Comparison of ENCODE assay signal across 8 cellular contexts in genomic region chr2:64359892-64360657, GRCh38.
DNase-seq lines count a peak whose midpoint lies in the region; FAIRE-seq and TF ChIP-seq lines count a peak whose summit lies in the region.

No MANE protein-coding gene starts in this region.

- H3K4me1 Mint-ChIP-seq in osteocyte (ENCODE audit: unreplicated experiment), result peaks cover 11% of the 10 kb centered on the region

- no peaks in the 10 kb centered on the region for H3K79me1 ChIP-seq in H1 (ENCODE audit: low read depth, low read length)

- CTCF ChIA-PET in H1 (lab: Charles Lee; ENCODE audit: partially characterized antibody), result interaction anchor here (1.0 to 6.5 kb wide), 9 partner anchors 12 to 487 kb away, joined by 3 to 41 read pairs (median 4); no protein-coding TSS in a partner anchor

- H2BK20ac ChIP-seq in H1 (ENCODE audit: low read length), result no peak overlapping the region; the same call in 1 of the 2 replicates

- no peaks in the 10 kb centered on the region for H4K20me1 ChIP-seq in H1 (replicated peaks in 1 of 2; ENCODE audit: control insufficient read depth in 1 of 2, insufficient read depth in 2 of 2, low read length in 2 of 2)

- no peaks in the 10 kb centered on the region for H3K9me3 ChIP-seq in SJCRH30 (replicated peaks)
- no peaks in the 10 kb centered on the region for H3K9me3 ChIP-seq in H1 (ENCODE audit: insufficient read depth in 2 of 2, low read depth in 1 of 2, low read length in 1 of 2)

- peak; percentile 9 to 24; a peak in 2 of 4 replicates for TF ChIP-seq RAD21 in H1 (IDR thresholded peaks at IDR 0.05 in 1 of 2, conservative IDR thresholded peaks at IDR 0.05 in 1 of 2; ENCODE audit: low read depth in 2 of 2, low read length in 2 of 2)

- no peak overlapping the region for H4K5ac ChIP-seq in H1 (ENCODE audit: insufficient read length, low read depth, low read length)

- WGBS in H1 (ENCODE audit: extremely low coverage in 1 of 2, insufficient coverage in 1 of 2, insufficient read length in 1 of 2, insufficient replicate concordance in 2 of 2, low coverage in 1 of 2, low lambda C conversion rate in 2 of 2, missing lambda C conversion rate in 1 of 2), 2 experiments, result 72% methylated on average over 11 of the region's 11 CpGs; no CpG with 5 or more reads in 1 of the 2 experiments

- 0 out of 2 replicates have a peak overlapping the region, but pooled peaks have one; percentile 56 for H2AFZ ChIP-seq in H1 (ENCODE audit: low read length)

- no peak overlapping the region for H3K23ac ChIP-seq in H1 (ENCODE audit: insufficient read length)

- TF ChIP-seq EP300 in H1 (IDR thresholded peaks at IDR 0.05; ENCODE audit: borderline replicate concordance in 1 of 2, low read depth in 2 of 2, low read length in 2 of 2), result no peak

- H3K4ac ChIP-seq in H1 (replicated peaks; ENCODE audit: insufficient read length, low read depth, low read length), result no peak overlapping the region

- no peak overlapping the region for H3K9ac ChIP-seq in H1 (replicated peaks in 1 of 4; ENCODE audit: extremely low read depth in 1 of 4, low read depth in 3 of 4, low read length in 3 of 4)

- H3K4me3 ChIP-seq in HFF-Myc (replicated peaks; ENCODE audit: low read depth, low read length) (no peak overlapping the region), SJCRH30 (no peak overlapping the region), H1 (ENCODE audit: extremely low read depth in 1 of 4, insufficient read depth in 2 of 4, low read depth in 3 of 4, low read length in 4 of 4) (no peak overlapping the region)

- H4K8ac ChIP-seq in H1 (ENCODE audit: extremely low read depth, insufficient read depth, low read length), result no peak overlapping the region

- no peak overlapping the region for H3K27ac ChIP-seq in SJCRH30
- H3K27ac ChIP-seq in H1 (ENCODE audit: low read depth, low read length), result no peak overlapping the region
- H3K27ac ChIP-seq in caudate nucleus (ENCODE audit: low read depth, low read length), result no peak overlapping the region

- no peaks in the 10 kb centered on the region for H3K9me3 Mint-ChIP-seq in osteocyte (ENCODE audit: unreplicated experiment)

- H3K27me3 ChIP-seq in SJCRH30 (no peaks in the 10 kb centered on the region), H1 (replicated peaks in 1 of 4; ENCODE audit: control insufficient read depth in 3 of 4, extremely low read depth in 1 of 4, insufficient read depth in 3 of 4, low read length in 3 of 4) (0 out of 7 replicates have a peak, but pooled peaks cover 0 to 4% (median 0%) of the 10 kb centered on the region in 4 experiments)

- H4K91ac ChIP-seq in H1 (replicated peaks; ENCODE audit: insufficient read length, low read length), result no peak overlapping the region

- TF ChIP-seq CTCF in HFF-Myc (IDR thresholded peaks at IDR 0.05; ENCODE audit: low read depth, low read length, missing control alignments) (peak; percentile 14), H1 (IDR thresholded peaks at IDR 0.05; ENCODE audit: control extremely low read depth in 1 of 3, insufficient read depth in 1 of 3, low read depth in 1 of 3, low read length in 3 of 3) (peak in 1 of 3 experiments; percentile 26; a peak in 1 of 4 replicates), osteocyte (IDR thresholded peaks at IDR 0.05) (peak; percentile 37), GM13977 (IDR thresholded peaks at IDR 0.05; ENCODE audit: extremely low read depth, insufficient read depth, missing control alignments) (no peak)

- no peaks in the 10 kb centered on the region for H3K36me3 Mint-ChIP-seq in osteocyte (ENCODE audit: unreplicated experiment)

- H3K36me3 ChIP-seq in SJCRH30 (no peaks in the 10 kb centered on the region), H1 (ENCODE audit: control insufficient read depth in 2 of 4, insufficient read depth in 4 of 4, low read length in 3 of 4) (no peaks in the 10 kb centered on the region)

- no peak overlapping the region for H3K4me2 ChIP-seq in H1 (ENCODE audit: insufficient read depth in 1 of 2, low read depth in 2 of 2, low read length in 2 of 2)

- no peak overlapping the region for H2BK120ac ChIP-seq in H1 (replicated peaks; ENCODE audit: low read depth, low read length)

- H3K27me3 Mint-ChIP-seq in osteocyte (ENCODE audit: unreplicated experiment), result peaks cover 16% of the 10 kb centered on the region

- H3K18ac ChIP-seq in H1 (ENCODE audit: extremely low read depth, low read length), result peak overlapping the region; percentile 26; the same call in 1 of the 2 replicates

- H2BK5ac ChIP-seq in H1 (ENCODE audit: low read depth, low read length), result no peak overlapping the region; the same call in 1 of the 2 replicates

- no peak overlapping the region for H3K14ac ChIP-seq in H1 (ENCODE audit: insufficient read length)

- no peak overlapping the region for H2AK5ac ChIP-seq in H1 (ENCODE audit: low read depth, low read length)

- in situ Hi-C loops in GM13977 (cut with MboI; ENCODE audit: low pct_unique_long_range_greater_than_20kb, low sequenced_read_pairs, unreplicated experiment), result no loop called here

- TF ChIP-seq POLR2A in H1 (IDR thresholded peaks at IDR 0.05; ENCODE audit: control extremely low read depth in 1 of 2, low read depth in 2 of 2, low read length in 2 of 2), result no peak

- H3K27ac Mint-ChIP-seq in osteocyte (ENCODE audit: unreplicated experiment), result peak overlapping the region; percentile 20

- H3K23me2 ChIP-seq in H1 (ENCODE audit: low read depth, low read length), result no peaks in the 10 kb centered on the region

- H3K79me2 ChIP-seq in H1 (ENCODE audit: control insufficient read depth in 1 of 2, insufficient read depth in 2 of 2, low read length in 2 of 2), result no peaks in the 10 kb centered on the region

- H3K4me1 ChIP-seq in SJCRH30 (peaks cover 7% of the 10 kb centered on the region; the same call in 1 of the 2 replicates), H1 (replicated peaks in 1 of 4; ENCODE audit: control insufficient read depth in 3 of 4, insufficient read depth in 4 of 4, low read length in 3 of 4) (peaks cover 3 to 18% (median 7%) of the 10 kb centered on the region in 4 experiments; a peak in 6 of 7 replicates)

- 0 out of 2 replicates have a peak overlapping the region, but pooled peaks have one; percentile 19 for H2BK15ac ChIP-seq in H1 (ENCODE audit: low read length)

- no peak overlapping the region for H3K4me3 Mint-ChIP-seq in osteocyte (ENCODE audit: unreplicated experiment)

- no peak for FAIRE-seq in H1 (lab: Jason Lieb, UNC)

- DNase-seq in ELF-1 (ENCODE audit: low read depth, low spot score) (peak; percentile 63), HFF-Myc (ENCODE audit: extremely low read depth, low read depth) (peak; percentile 86), SJCRH30 (peak; percentile 62 to 64), H1 (ENCODE audit: low read depth in 1 of 2, low spot score in 2 of 2) (no peak), osteocyte (ENCODE audit: extremely low spot score, unreplicated experiment) (no peak), cerebellar cortex (ENCODE audit: low spot score) (no peak), GM13977 (ENCODE audit: low spot score) (no peak), caudate nucleus (lab: John Stamatoyannopoulos, UW) (no peak)

- no peak overlapping the region for H3K56ac ChIP-seq in H1 (replicated peaks; ENCODE audit: insufficient read length, low read depth, low read length)

- 0 out of 2 replicates have a peak overlapping the region, but pooled peaks have one; percentile 23 for H2BK12ac ChIP-seq in H1 (ENCODE audit: low read depth, low read length)

- POLR2A ChIA-PET in H1 (lab: Charles Lee; ENCODE audit: partially characterized antibody), result interaction anchor here (1.0 kb wide), 1 partner anchor 93 kb away, joined by 3 read pairs; no protein-coding TSS in a partner anchor

TF ChIP-seq in H1, 55 proteins besides CTCF, POLR2A, EP300 and RAD21:
- no peak for TF ChIP-seq CTBP2 (IDR thresholded peaks at IDR 0.05; ENCODE audit: borderline replicate concordance, insufficient read depth, insufficient read length, low read length)
- no peak for TF ChIP-seq TCF12 (IDR thresholded peaks at IDR 0.05; ENCODE audit: low read depth, low read length)

Comparison
In these comparisons a context has a peak if more than half of its experiments do, and no peak if none do; other contexts are left out.
1. DNase-seq: peak in ELF-1 (single experiment), HFF-Myc (single experiment) and SJCRH30 (2 of 2); none in H1 (0 of 2), osteocyte (single experiment), cerebellar cortex (single experiment), GM13977 (single experiment) and caudate nucleus (0 of 61).